ENCODE assay signal across 23 cellular contexts in the genomic region with DNA sequence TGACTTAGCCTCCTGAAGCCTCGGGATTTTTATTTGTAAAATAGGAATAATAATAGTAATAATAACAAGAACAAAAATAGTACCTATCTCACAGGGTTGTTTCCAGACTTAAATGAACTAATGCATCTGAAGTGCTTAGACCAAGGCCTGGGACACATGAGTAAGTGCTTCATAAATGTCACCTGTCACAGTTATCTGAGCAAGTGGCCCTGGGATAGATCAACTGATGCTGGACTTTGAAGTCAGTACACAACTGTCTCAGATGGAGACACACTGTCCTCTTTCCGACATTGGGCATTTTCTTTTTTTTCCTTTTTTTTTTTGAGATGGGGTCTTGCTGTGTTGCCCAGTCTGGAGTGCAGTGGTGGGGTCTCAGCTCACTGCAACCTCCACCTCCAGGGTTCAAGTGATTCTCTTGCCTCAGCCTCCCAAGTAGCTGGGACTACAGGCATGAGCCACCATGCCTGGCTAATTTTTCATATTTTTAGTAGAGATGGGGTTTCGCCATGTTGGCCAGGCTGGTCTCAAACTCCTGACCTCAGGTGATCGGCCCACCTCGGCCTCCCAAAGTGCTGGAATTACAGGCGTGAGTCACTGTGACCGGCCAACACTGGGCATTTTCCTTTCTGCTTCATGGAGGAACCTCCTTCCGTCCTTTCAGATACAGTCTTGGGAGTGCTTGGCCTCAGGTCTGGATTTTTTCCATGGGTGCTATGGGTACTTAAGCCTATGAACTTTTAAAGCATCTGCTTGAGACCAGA. TPM values are rescaled to one million over a fixed set of nuclear protein-coding genes. Genes with fewer than 3 reads are reported as not detected.
"Had no signal": no experiment of that assay in that cellular context is flagged by ENCODE, and none has a peak within 500 bp of the region (broad histone marks: within the 10 kb centered on the region; RNA-seq: fewer than 3 reads in every experiment).

No MANE protein-coding gene starts in this region.

RNA-seq across cellular contexts. Expression of a gene that starts 6.7 kb away (rescaled TPM):
- total RNA-seq: subcutaneous adipose tissue had no signal

RNA-seq across cellular contexts. Expression of a gene that starts 7.8 kb away (rescaled TPM):
- total RNA-seq: heart left ventricle; kidney; left ventricle myocardium inferior; lower leg skin; mesothelial cell of epicardium; mononuclear cell; myocyte; naive thymus-derived CD4-positive, alpha-beta T cell; natural killer cell treated with Interleukin-12 subunit alpha and Interleukin-12 subunit beta and Interleukin-15 and Interleukin-18, amount 100 ng/mL, for 72 hours; omental fat pad; right cardiac atrium; sciatic nerve; spleen; subcutaneous adipose tissue; suprapubic skin; thoracic aorta; ureter had no signal
- polyA plus RNA-seq: heart left ventricle; immature natural killer cell; naive thymus-derived CD4-positive, alpha-beta T cell; neural cell; right cardiac atrium; small intestine had no signal

RNA-seq across cellular contexts. Expression of a gene that starts 28.1 kb away (rescaled TPM):
- total RNA-seq: heart left ventricle; kidney; left ventricle myocardium inferior; lower leg skin; lung; mesothelial cell of epicardium; mononuclear cell; myocyte; naive thymus-derived CD4-positive, alpha-beta T cell; natural killer cell treated with Interleukin-12 subunit alpha and Interleukin-12 subunit beta and Interleukin-15 and Interleukin-18, amount 100 ng/mL, for 72 hours; omental fat pad; prostate gland; right cardiac atrium; sciatic nerve; subcutaneous adipose tissue; suprapubic skin; thoracic aorta; ureter had no signal
- polyA plus RNA-seq: heart left ventricle; lung; naive thymus-derived CD4-positive, alpha-beta T cell; neural cell; pancreas; right cardiac atrium had no signal

RNA-seq across cellular contexts. Expression of a gene that starts 34.6 kb away (rescaled TPM):
- polyA plus RNA-seq: neural cell had no signal
